Comparison of ENCODE assay signal across 21 cellular contexts in genomic region chrX:37653397-37654085, GRCh38. TPM values are rescaled to one million over a fixed set of nuclear protein-coding genes. Genes with fewer than 3 reads are reported as not detected.
DNase-seq lines count a peak whose midpoint lies in the region; ATAC-seq, FAIRE-seq and TF ChIP-seq lines count a peak whose summit lies in the region.
"Had no signal": no experiment of that assay in that cellular context is flagged by ENCODE, and none has a peak within 500 bp of the region (broad histone marks: within the 10 kb centered on the region; RNA-seq: fewer than 3 reads in every experiment).

No MANE protein-coding gene starts in this region.

- no peak overlapping the region for H3K4me3 ChIP-seq in CD8-positive, alpha-beta memory T cell (ENCODE audit: low read length)
- H3K4me3 ChIP-seq in astrocyte (ENCODE audit: insufficient read depth, low read depth, low read length) (no peak overlapping the region), colonic mucosa (no peak overlapping the region)
- H3K4me3 ChIP-seq: BLaER1 treated with 17β-estradiol and CSF1 and Interleukin-3, amounts not matched to agents 10 nM and 100 nM; GM12878; GM23248; HAP-1 had no signal

- peak; percentile 70 for FAIRE-seq in astrocyte (lab: Jason Lieb, UNC)
- FAIRE-seq: GM12878, GM19239 had no signal

- H3K9me3 ChIP-seq in CD8-positive, alpha-beta memory T cell (ENCODE audit: low read length), result no peaks in the 10 kb centered on the region
- H3K9me3 ChIP-seq in astrocyte (ENCODE audit: insufficient read depth, low read depth, low read length) (no peaks in the 10 kb centered on the region), colonic mucosa (no peaks in the 10 kb centered on the region)
- H3K9me3 ChIP-seq: BLaER1 treated with 17β-estradiol and CSF1 and Interleukin-3, amounts not matched to agents 10 nM and 100 nM; HAP-1 had no signal

- H3K4me2 ChIP-seq in astrocyte (ENCODE audit: low read length), result no peak overlapping the region
- H3K4me2 ChIP-seq: BLaER1 treated with 17β-estradiol and CSF1 and Interleukin-3, amounts not matched to agents 10 nM and 100 nM had no signal

- H4K20me1 ChIP-seq in astrocyte (ENCODE audit: insufficient read depth, low read length), result no peaks in the 10 kb centered on the region
- H4K20me1 ChIP-seq: BLaER1 treated with 17β-estradiol and CSF1 and Interleukin-3, amounts not matched to agents 10 nM and 100 nM had no signal

- H3K27ac ChIP-seq in CD8-positive, alpha-beta memory T cell (ENCODE audit: low read depth, low read length), result peak overlapping the region; percentile 16
- H3K27ac ChIP-seq in astrocyte (ENCODE audit: low read depth, low read length) (no peak overlapping the region), colonic mucosa (no peak overlapping the region)
- H3K27ac ChIP-seq: BLaER1 treated with 17β-estradiol and CSF1 and Interleukin-3, amounts not matched to agents 10 nM and 100 nM; GM23248 had no signal

- POLR2A ChIA-PET in activated CD4-positive, alpha-beta T cell treated with anti-CD3 and anti-CD28 coated beads, Interleukin-2, amount 10 ng/mL, durations not matched to agents 7 days and 5 days (lab: Charles Lee), result no interaction called here
- POLR2A ChIA-PET in CD8-positive, alpha-beta memory T cell (lab: Charles Lee), result no interaction called here

- peaks cover 3% of the 10 kb centered on the region for H3K4me1 Mint-ChIP-seq in activated CD4-positive, alpha-beta T cell treated with anti-CD3 and anti-CD28 coated beads, Interleukin-2, amount 10 ng/mL, durations not matched to agents 7 days and 5 days
- no peaks in the 10 kb centered on the region for H3K4me1 Mint-ChIP-seq in CD8-positive, alpha-beta memory T cell
- no peaks in the 10 kb centered on the region for H3K4me1 Mint-ChIP-seq in astrocyte (ENCODE audit: low read depth, unreplicated experiment)
- H3K4me1 Mint-ChIP-seq: B cell had no signal

- H3K27ac Mint-ChIP-seq in activated CD4-positive, alpha-beta T cell treated with anti-CD3 and anti-CD28 coated beads, Interleukin-2, amount 10 ng/mL, durations not matched to agents 7 days and 5 days, result peak overlapping the region; percentile 34
- H3K27ac Mint-ChIP-seq in CD8-positive, alpha-beta memory T cell, result no peak overlapping the region
- H3K27ac Mint-ChIP-seq in astrocyte (ENCODE audit: unreplicated experiment), result no peak overlapping the region
- H3K27ac Mint-ChIP-seq: B cell; CD8-positive, alpha-beta T cell had no signal

- no peaks in the 10 kb centered on the region for H3K36me3 ChIP-seq in CD8-positive, alpha-beta memory T cell (ENCODE audit: insufficient read depth, low read length)
- H3K36me3 ChIP-seq in astrocyte (ENCODE audit: insufficient read depth, low read length), result no peaks in the 10 kb centered on the region
- no peaks in the 10 kb centered on the region for H3K36me3 ChIP-seq in colonic mucosa
- H3K36me3 ChIP-seq: BLaER1 treated with 17β-estradiol and CSF1 and Interleukin-3, amounts not matched to agents 10 nM and 100 nM; HAP-1 had no signal

- no peak overlapping the region for H3K4me3 Mint-ChIP-seq in activated CD4-positive, alpha-beta T cell treated with anti-CD3 and anti-CD28 coated beads, Interleukin-2, amount 10 ng/mL, durations not matched to agents 7 days and 5 days
- no peak overlapping the region for H3K4me3 Mint-ChIP-seq in CD8-positive, alpha-beta memory T cell
- no peak overlapping the region for H3K4me3 Mint-ChIP-seq in astrocyte (ENCODE audit: unreplicated experiment)
- H3K4me3 Mint-ChIP-seq: B cell; CD8-positive, alpha-beta T cell had no signal

- no peaks in the 10 kb centered on the region for H3K36me3 Mint-ChIP-seq in activated CD4-positive, alpha-beta T cell treated with anti-CD3 and anti-CD28 coated beads, Interleukin-2, amount 10 ng/mL, durations not matched to agents 7 days and 5 days (ENCODE audit: low read depth)
- no peaks in the 10 kb centered on the region for H3K36me3 Mint-ChIP-seq in CD8-positive, alpha-beta memory T cell
- H3K36me3 Mint-ChIP-seq in astrocyte (ENCODE audit: low read depth, unreplicated experiment), result no peaks in the 10 kb centered on the region
- H3K36me3 Mint-ChIP-seq: CD8-positive, alpha-beta T cell had no signal

- no peak for DNase-seq in activated CD4-positive, alpha-beta T cell treated with anti-CD3 and anti-CD28 coated beads, Interleukin-2, amount 10 ng/mL, durations not matched to agents 7 days and 5 days
- no peak for DNase-seq in activated CD4-positive, alpha-beta T cell treated with anti-CD3 and anti-CD28 coated beads for 4 hours
- no peak for DNase-seq in CD8-positive, alpha-beta memory T cell
- no peak for DNase-seq in astrocyte (ENCODE audit: low read depth)
- DNase-seq in colonic mucosa, result no peak
- no peak for DNase-seq in activated effector memory CD4-positive, alpha-beta T cell treated with Interleukin-2 at 50 U/mL for 16 hours
- DNase-seq: 8988T; CD8-positive, alpha-beta T cell; COR-L47; DMS 273 treated with DMSO at 0.1 percent for 48 hours; DMS53; DND-41; EL; GM23248 had no signal

- no peak for ATAC-seq in GM18873 (IDR thresholded peaks at IDR 0.05; ENCODE audit: low FRiP score, unreplicated experiment)
- ATAC-seq: CD8-positive, alpha-beta T cell; GM12878 had no signal

- no peaks in the 10 kb centered on the region for H3K27me3 ChIP-seq in CD8-positive, alpha-beta memory T cell (ENCODE audit: insufficient read depth, low read length, poor library complexity, severe bottlenecking)
- H3K27me3 ChIP-seq in astrocyte (ENCODE audit: insufficient read depth, low read length) (no peaks in the 10 kb centered on the region), colonic mucosa (no peaks in the 10 kb centered on the region)
- H3K27me3 ChIP-seq: BLaER1 treated with 17β-estradiol and CSF1 and Interleukin-3, amounts not matched to agents 10 nM and 100 nM had no signal

- intact Hi-C loops in colonic mucosa (cut with DNase I), result no loop called here

- CTCF ChIA-PET in activated CD4-positive, alpha-beta T cell treated with anti-CD3 and anti-CD28 coated beads, Interleukin-2, amount 10 ng/mL, durations not matched to agents 7 days and 5 days (lab: Charles Lee), result no interaction called here
- CTCF ChIA-PET in CD8-positive, alpha-beta memory T cell (lab: Charles Lee), result no interaction called here

- no peaks in the 10 kb centered on the region for H3K27me3 Mint-ChIP-seq in activated CD4-positive, alpha-beta T cell treated with anti-CD3 and anti-CD28 coated beads, Interleukin-2, amount 10 ng/mL, durations not matched to agents 7 days and 5 days
- peaks cover 0 to 2% of the 10 kb centered on the region in 2 donors for H3K27me3 Mint-ChIP-seq in CD8-positive, alpha-beta memory T cell
- H3K27me3 Mint-ChIP-seq in astrocyte (ENCODE audit: low read depth, unreplicated experiment), result peaks cover 9% of the 10 kb centered on the region

- H3K9ac ChIP-seq in astrocyte (ENCODE audit: low read length), result no peak overlapping the region
- no peak overlapping the region for H3K9ac ChIP-seq in colonic mucosa (ENCODE audit: low read depth in 2 of 2, low read length in 2 of 2)
- H3K9ac ChIP-seq: BLaER1 treated with 17β-estradiol and CSF1 and Interleukin-3, amounts not matched to agents 10 nM and 100 nM; GM23248 had no signal

- H3K9me3 Mint-ChIP-seq in activated CD4-positive, alpha-beta T cell treated with anti-CD3 and anti-CD28 coated beads, Interleukin-2, amount 10 ng/mL, durations not matched to agents 7 days and 5 days, result no peaks in the 10 kb centered on the region
- H3K9me3 Mint-ChIP-seq in CD8-positive, alpha-beta memory T cell, result peaks cover 0 to 7% (median 0%) of the 10 kb centered on the region in 5 donors
- H3K9me3 Mint-ChIP-seq in astrocyte (ENCODE audit: unreplicated experiment), result no peaks in the 10 kb centered on the region
- H3K9me3 Mint-ChIP-seq: CD8-positive, alpha-beta T cell had no signal

- no peaks in the 10 kb centered on the region for H3K4me1 ChIP-seq in CD8-positive, alpha-beta memory T cell (ENCODE audit: insufficient read depth, low read length)
- H3K4me1 ChIP-seq in astrocyte (ENCODE audit: insufficient read depth, low read length), result no peaks in the 10 kb centered on the region
- H3K4me1 ChIP-seq in colonic mucosa, result no peaks in the 10 kb centered on the region
- H3K4me1 ChIP-seq: BLaER1 treated with 17β-estradiol and CSF1 and Interleukin-3, amounts not matched to agents 10 nM and 100 nM had no signal

- no peak overlapping the region for H2AFZ ChIP-seq in astrocyte (ENCODE audit: low read depth, low read length)
- H2AFZ ChIP-seq: GM23248 had no signal

- no peak for TF ChIP-seq CTCF in astrocyte (IDR thresholded peaks at IDR 0.05; ENCODE audit: insufficient read depth, low read depth, low read length)
- no peak for TF ChIP-seq CTCF in colonic mucosa (IDR thresholded peaks at IDR 0.05)

- H3K79me2 ChIP-seq in astrocyte (ENCODE audit: insufficient read depth, low read length), result no peaks in the 10 kb centered on the region

RNA-seq across cellular contexts. Expression of gene XK, which starts 32.0 kb away (rescaled TPM):
- total RNA-seq in activated CD4-positive, alpha-beta T cell treated with anti-CD3 and anti-CD28 coated beads, Interleukin-2, amount 10 ng/mL, durations not matched to agents 7 days and 5 days, result under 1 TPM; 0.02 to 0.04 TPM
- under 1 TPM; 0.22 to 0.27 TPM for total RNA-seq in CD8-positive, alpha-beta memory T cell
- polyA plus RNA-seq in CD8-positive, alpha-beta memory T cell, result not detected
- total RNA-seq in astrocyte (0.17 and 0.25 TPM in 2 replicates), colonic mucosa (10 to 100 TPM; 25.2 to 27.8 TPM)
- total RNA-seq: CD8-positive, alpha-beta T cell; G401; GM12878; GM23248 had no signal
- polyA plus RNA-seq: GM12878, GM23248 had no signal

Comparison
In these comparisons a context has a peak if more than half of its experiments do, and no peak if none do; other contexts are left out.
1. RNA of gene XK, which starts 32.0 kb away (total RNA-seq): 25.2 to 27.8 TPM in colonic mucosa; 0.22 to 0.27 TPM in CD8-positive, alpha-beta memory T cell, 0.17 to 0.25 TPM in astrocyte and 0.02 to 0.04 TPM in activated CD4-positive, alpha-beta T cell treated with anti-CD3 and anti-CD28 coated beads, Interleukin-2, amount 10 ng/mL, durations not matched to agents 7 days and 5 days; every median in the first group is over 10 times any median in the second.